1 cellular context compared by ENCODE assay signal in the genomic region with DNA sequence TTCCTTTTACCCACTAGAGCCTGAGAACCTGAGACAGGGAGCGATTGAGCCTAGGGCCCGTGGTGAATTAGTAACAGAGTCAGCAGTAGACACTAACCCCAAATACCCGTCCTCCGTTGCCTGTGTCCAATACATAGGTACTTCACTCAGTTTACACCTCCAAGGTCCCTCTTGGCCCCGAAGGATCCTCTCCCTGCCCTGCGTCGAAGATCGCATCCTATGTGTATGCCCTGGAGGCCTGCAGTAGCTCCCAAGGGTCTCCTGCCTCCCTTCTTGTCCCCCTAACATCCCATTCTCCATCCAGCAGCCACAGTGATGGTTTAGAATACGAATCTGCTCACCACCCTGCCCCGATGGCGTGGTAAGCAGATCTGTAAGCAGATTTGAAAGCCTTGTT.
TF ChIP-seq lines count a peak whose summit lies in the region.

No MANE protein-coding gene starts in this region.

TF ChIP-seq in WTC11, 78 proteins besides CTCF, POLR2A, EP300 and RAD21 (continued from another document):
- TF ChIP-seq, protein P1, sequence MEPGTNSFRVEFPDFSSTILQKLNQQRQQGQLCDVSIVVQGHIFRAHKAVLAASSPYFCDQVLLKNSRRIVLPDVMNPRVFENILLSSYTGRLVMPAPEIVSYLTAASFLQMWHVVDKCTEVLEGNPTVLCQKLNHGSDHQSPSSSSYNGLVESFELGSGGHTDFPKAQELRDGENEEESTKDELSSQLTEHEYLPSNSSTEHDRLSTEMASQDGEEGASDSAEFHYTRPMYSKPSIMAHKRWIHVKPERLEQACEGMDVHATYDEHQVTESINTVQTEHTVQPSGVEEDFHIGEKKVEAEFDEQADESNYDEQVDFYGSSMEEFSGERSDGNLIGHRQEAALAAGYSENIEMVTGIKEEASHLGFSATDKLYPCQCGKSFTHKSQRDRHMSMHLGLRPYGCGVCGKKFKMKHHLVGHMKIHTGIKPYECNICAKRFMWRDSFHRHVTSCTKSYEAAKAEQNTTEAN (CRISPR knock-in tag; IDR thresholded peaks at IDR 0.05): no peak
- no peak for TF ChIP-seq ETV6 (CRISPR knock-in tag; IDR thresholded peaks at IDR 0.05)
TF ChIP-seq in WTC11: peak in this region for 0.
